In genomic region chr2:107684421-107684820, GRCh38 we compare ENCODE assay signal across 8 cellular contexts.
"Had no signal": no experiment of that assay in that cellular context is flagged by ENCODE, and none has a peak within 500 bp of the region (broad histone marks: within the 10 kb centered on the region; RNA-seq: fewer than 3 reads in every experiment).

No MANE protein-coding gene starts in this region.

- DNase-seq: GM23248, GOT3, H7, H9, HCEC 1CT, HFFc6 had no signal

- H3K27ac Mint-ChIP-seq: GM23338, HFFc6 had no signal

- H3K4me3 ChIP-seq: GM23248, GM23338, HAP-1 had no signal

- H3K4me1 ChIP-seq: HAP-1 had no signal

- H3K9me3 ChIP-seq: HAP-1 had no signal

- H3K4me3 Mint-ChIP-seq: GM23338, H9, HFFc6 had no signal

- H3K9me3 Mint-ChIP-seq: GM23338, H9, HFFc6 had no signal

- H3K27ac ChIP-seq: GM23248 had no signal

- H3K36me3 ChIP-seq: HAP-1 had no signal
